In genomic region chr7:97955350-97955749, GRCh38 we compare ENCODE assay signal across 5 cellular contexts. TPM values are rescaled to one million over a fixed set of nuclear protein-coding genes. Genes with fewer than 3 reads are reported as not detected.
"Had no signal": no experiment of that assay in that cellular context is flagged by ENCODE, and none has a peak within 500 bp of the region (broad histone marks: within the 10 kb centered on the region; RNA-seq: fewer than 3 reads in every experiment).

No MANE protein-coding gene starts in this region.

RNA-seq across cellular contexts. Expression of gene OCM2, which starts 34.6 kb away (rescaled TPM):
- total RNA-seq: GM23338, H1, H9, HT-29, IMR-90 had no signal
- polyA plus RNA-seq: GM23338, H1, IMR-90 had no signal
